ENCODE assay signal across 10 cellular contexts in the genomic region with DNA sequence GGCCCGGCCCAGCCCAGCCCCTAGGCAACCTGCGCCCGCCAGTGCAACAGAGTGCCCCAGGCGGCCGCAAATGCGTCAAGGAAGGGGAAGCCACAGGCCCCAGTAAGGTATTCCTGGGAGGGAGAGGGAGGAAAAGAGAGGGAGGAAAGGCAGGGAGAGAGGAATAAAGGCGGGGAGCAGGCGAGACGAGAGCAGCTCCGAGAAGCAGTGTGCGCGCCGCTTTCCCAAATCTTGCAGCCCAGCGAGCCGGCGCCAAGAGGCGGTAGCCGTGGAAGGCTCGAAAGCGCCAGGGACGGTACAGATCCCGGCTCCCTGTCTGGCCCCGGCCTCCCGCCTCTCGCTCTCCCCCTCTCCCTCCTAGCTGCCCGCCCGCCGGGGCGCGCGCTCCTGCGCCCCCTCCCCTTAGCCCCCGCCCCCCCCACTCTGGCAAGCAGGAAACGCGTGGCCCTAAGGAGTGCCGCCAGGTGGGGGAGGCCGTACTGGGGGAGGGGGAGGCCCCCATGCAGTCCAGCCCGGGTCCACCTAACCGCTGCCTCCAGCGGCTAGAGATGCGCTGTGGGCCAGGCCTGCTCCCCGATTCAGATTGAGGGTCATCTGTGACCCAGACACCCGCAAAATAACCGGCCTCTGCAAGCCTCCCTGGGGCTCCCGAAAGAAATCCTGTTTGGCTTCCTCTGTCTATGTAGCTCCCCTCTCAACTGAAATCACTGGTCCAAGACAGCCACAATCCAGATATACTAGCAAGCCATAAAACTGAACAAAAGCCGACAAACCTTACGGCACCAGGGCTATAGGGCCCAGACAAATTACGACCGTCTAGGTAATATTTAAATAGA. TPM values are rescaled to one million over a fixed set of nuclear protein-coding genes. Genes with fewer than 3 reads are reported as not detected.
DNase-seq lines count a peak whose midpoint lies in the region; ATAC-seq and TF ChIP-seq lines count a peak whose summit lies in the region.
"Had no signal": no experiment of that assay in that cellular context is flagged by ENCODE, and none has a peak within 500 bp of the region (broad histone marks: within the 10 kb centered on the region; RNA-seq: fewer than 3 reads in every experiment).

No MANE protein-coding gene starts in this region.

- H3K4me1 ChIP-seq in CD4-positive, CD25-positive, alpha-beta regulatory T cell (ENCODE audit: control insufficient read depth, insufficient read depth, low read length, poor library complexity, severe bottlenecking): peaks cover 66% of the 10 kb centered on the region

- H3K27me3 Mint-ChIP-seq in CD4-positive, CD25-positive, alpha-beta regulatory T cell: peaks cover 81% of the 10 kb centered on the region
- H3K27me3 Mint-ChIP-seq in activated naive CD8-positive, alpha-beta T cell treated with anti-CD3 and anti-CD28 coated beads, Interleukin-2, amount 50 U/mL, for 24 hours: peaks cover 74% of the 10 kb centered on the region
- H3K27me3 Mint-ChIP-seq in naive B cell: peaks cover 27 to 71% (median 46%) of the 10 kb centered on the region in 3 donors

- no peak for ATAC-seq in CD4-positive, CD25-positive, alpha-beta regulatory T cell (ENCODE audit: low read depth in 2 of 2)
- ATAC-seq in activated naive CD8-positive, alpha-beta T cell treated with anti-CD3 and anti-CD28 coated beads, Interleukin-2, amount 50 U/mL, for 24 hours: no peak
- ATAC-seq in naive B cell (ENCODE audit: low read depth in 2 of 2) (no peak), HG02981 (IDR thresholded peaks at IDR 0.05; ENCODE audit: unreplicated experiment) (no peak), HG02763 (IDR thresholded peaks at IDR 0.05; ENCODE audit: unreplicated experiment) (no peak), GM21390 (IDR thresholded peaks at IDR 0.05; ENCODE audit: unreplicated experiment) (no peak)

- DNase-seq in CD4-positive, CD25-positive, alpha-beta regulatory T cell: no peak
- DNase-seq in HFF-Myc (ENCODE audit: extremely low read depth, low read depth): no peak
- no peak for DNase-seq in activated naive CD8-positive, alpha-beta T cell treated with anti-CD3 and anti-CD28 coated beads, Interleukin-2, amount 50 U/mL, for 24 hours
- DNase-seq in naive B cell: no peak
- DNase-seq in NCI-H2107 treated with DMSO at 0.1 percent for 48 hours (lab: John Stamatoyannopoulos, UW; ENCODE audit: unreplicated experiment): no peak

- H3K4me3 Mint-ChIP-seq in CD4-positive, CD25-positive, alpha-beta regulatory T cell: peak overlapping the region in 3 of 4 donors; percentile 26 to 79 (median 33)
- peak overlapping the region; percentile 14 for H3K4me3 Mint-ChIP-seq in activated naive CD8-positive, alpha-beta T cell treated with anti-CD3 and anti-CD28 coated beads, Interleukin-2, amount 50 U/mL, for 24 hours
- peak overlapping the region in 2 of 8 donors; percentile 68 to 83 for H3K4me3 Mint-ChIP-seq in naive B cell

- H3K9me3 Mint-ChIP-seq in CD4-positive, CD25-positive, alpha-beta regulatory T cell: peaks cover 0 to 15% (median 0%) of the 10 kb centered on the region in 7 donors
- H3K9me3 Mint-ChIP-seq in activated naive CD8-positive, alpha-beta T cell treated with anti-CD3 and anti-CD28 coated beads, Interleukin-2, amount 50 U/mL, for 24 hours: no peaks in the 10 kb centered on the region
- H3K9me3 Mint-ChIP-seq in naive B cell: peaks cover 5 to 28% (median 7%) of the 10 kb centered on the region in 7 donors

- peaks cover 10 to 55% (median 18%) of the 10 kb centered on the region in 4 donors for H3K4me1 Mint-ChIP-seq in CD4-positive, CD25-positive, alpha-beta regulatory T cell
- peaks cover 24% of the 10 kb centered on the region for H3K4me1 Mint-ChIP-seq in activated naive CD8-positive, alpha-beta T cell treated with anti-CD3 and anti-CD28 coated beads, Interleukin-2, amount 50 U/mL, for 24 hours
- peaks cover 22 to 27% (median 24%) of the 10 kb centered on the region in 3 donors for H3K4me1 Mint-ChIP-seq in naive B cell

- H3K4me3 ChIP-seq in CD4-positive, CD25-positive, alpha-beta regulatory T cell (ENCODE audit: low read depth, low read length): no peak overlapping the region
- H3K4me3 ChIP-seq in HFF-Myc (replicated peaks; ENCODE audit: low read depth, low read length): peak overlapping the region; percentile 83
- H3K4me3 ChIP-seq: cardiac muscle cell had no signal

- TF ChIP-seq CTCF in HFF-Myc (IDR thresholded peaks at IDR 0.05; ENCODE audit: low read depth, low read length, missing control alignments): no peak

- no peak overlapping the region for H3K27ac ChIP-seq in CD4-positive, CD25-positive, alpha-beta regulatory T cell (ENCODE audit: insufficient read depth, low read length, poor library complexity, severe bottlenecking)
- H3K27ac ChIP-seq: cardiac muscle cell had no signal

- no peaks in the 10 kb centered on the region for H3K9me3 ChIP-seq in CD4-positive, CD25-positive, alpha-beta regulatory T cell (ENCODE audit: control insufficient read depth in 2 of 2, low read length in 2 of 2)

- no peaks in the 10 kb centered on the region for H3K36me3 ChIP-seq in CD4-positive, CD25-positive, alpha-beta regulatory T cell (ENCODE audit: control insufficient read depth, insufficient read depth, low read length)
- H3K36me3 ChIP-seq: cardiac muscle cell had no signal

- peaks cover 46% of the 10 kb centered on the region for H3K27me3 ChIP-seq in CD4-positive, CD25-positive, alpha-beta regulatory T cell (ENCODE audit: control insufficient read depth, insufficient read depth, low read length)

- no peaks in the 10 kb centered on the region for H3K36me3 Mint-ChIP-seq in CD4-positive, CD25-positive, alpha-beta regulatory T cell
- no peaks in the 10 kb centered on the region for H3K36me3 Mint-ChIP-seq in activated naive CD8-positive, alpha-beta T cell treated with anti-CD3 and anti-CD28 coated beads, Interleukin-2, amount 50 U/mL, for 24 hours (ENCODE audit: low read depth)
- H3K36me3 Mint-ChIP-seq in naive B cell: peaks cover 4 to 24% of the 10 kb centered on the region in 2 donors

- peak overlapping the region in 1 of 3 donors; percentile 87 for H3K27ac Mint-ChIP-seq in CD4-positive, CD25-positive, alpha-beta regulatory T cell
- H3K27ac Mint-ChIP-seq in activated naive CD8-positive, alpha-beta T cell treated with anti-CD3 and anti-CD28 coated beads, Interleukin-2, amount 50 U/mL, for 24 hours: no peak overlapping the region
- peak overlapping the region in 5 of 6 donors; percentile 31 to 91 (median 66) for H3K27ac Mint-ChIP-seq in naive B cell

RNA-seq across cellular contexts. Expression of a gene that starts 4.2 kb away (rescaled TPM):
- total RNA-seq in CD4-positive, CD25-positive, alpha-beta regulatory T cell: 0.35 TPM
- not detected for polyA plus RNA-seq in CD4-positive, CD25-positive, alpha-beta regulatory T cell
- not detected for polyA plus RNA-seq in naive B cell (ENCODE audit: low read depth in 6 of 6)
- total RNA-seq: cardiac muscle cell had no signal
- polyA plus RNA-seq: cardiac muscle cell had no signal

RNA-seq across cellular contexts. Expression of a gene that starts 4.5 kb away (rescaled TPM):
- total RNA-seq in CD4-positive, CD25-positive, alpha-beta regulatory T cell: 1.1 TPM
- under 1 TPM in 1 of 4 donors, not detected in 3; 0.20 TPM for polyA plus RNA-seq in CD4-positive, CD25-positive, alpha-beta regulatory T cell
- polyA plus RNA-seq in naive B cell (ENCODE audit: low read depth in 6 of 6): not detected
- total RNA-seq: cardiac muscle cell had no signal
- polyA plus RNA-seq: cardiac muscle cell had no signal

RNA-seq across cellular contexts. Expression of a gene that starts 13.4 kb away (rescaled TPM):
- total RNA-seq in CD4-positive, CD25-positive, alpha-beta regulatory T cell: not detected
- polyA plus RNA-seq in CD4-positive, CD25-positive, alpha-beta regulatory T cell: not detected
- not detected for polyA plus RNA-seq in naive B cell (ENCODE audit: low read depth in 6 of 6)
- total RNA-seq: cardiac muscle cell had no signal
- polyA plus RNA-seq: cardiac muscle cell had no signal

RNA-seq across cellular contexts. Expression of a gene that starts 15.2 kb away (rescaled TPM):
- not detected for total RNA-seq in CD4-positive, CD25-positive, alpha-beta regulatory T cell
- not detected for polyA plus RNA-seq in CD4-positive, CD25-positive, alpha-beta regulatory T cell
- not detected for polyA plus RNA-seq in naive B cell (ENCODE audit: low read depth in 6 of 6)
- total RNA-seq: cardiac muscle cell, pulmonary artery endothelial cell had no signal
- polyA plus RNA-seq: cardiac muscle cell had no signal

RNA-seq across cellular contexts. Expression of a gene that starts 17.5 kb away (rescaled TPM):
- total RNA-seq in CD4-positive, CD25-positive, alpha-beta regulatory T cell: not detected
- under 1 TPM in 1 of 4 donors, not detected in 3; 0.13 TPM for polyA plus RNA-seq in CD4-positive, CD25-positive, alpha-beta regulatory T cell
- not detected for polyA plus RNA-seq in naive B cell (ENCODE audit: low read depth in 6 of 6)
